Comparison of ENCODE assay signal across 1 cellular context in the genomic region with DNA sequence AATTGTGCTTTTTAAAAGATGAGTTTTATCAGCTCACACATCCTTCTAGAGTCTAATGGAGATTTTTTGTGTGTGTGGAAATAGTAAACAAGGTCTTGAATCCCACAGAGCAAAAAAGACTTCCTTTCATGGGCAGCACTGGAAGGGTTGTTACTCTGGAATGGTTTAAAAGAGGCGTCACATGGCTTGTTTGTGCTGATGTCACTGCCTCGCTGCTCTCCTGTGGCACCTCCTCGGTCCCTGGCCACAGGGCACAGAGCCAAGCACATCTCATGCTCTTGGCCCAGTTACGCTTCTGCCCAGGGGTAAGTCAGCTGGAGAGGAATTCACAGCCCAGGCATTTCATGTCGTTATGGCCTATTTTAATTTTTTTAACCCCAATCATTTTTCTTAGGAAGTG.
TF ChIP-seq lines count a peak whose summit lies in the region.

No MANE protein-coding gene starts in this region.

TF ChIP-seq in WTC11, 78 proteins besides CTCF, POLR2A, EP300 and RAD21 (continued from another document):
- TF ChIP-seq, protein P1, sequence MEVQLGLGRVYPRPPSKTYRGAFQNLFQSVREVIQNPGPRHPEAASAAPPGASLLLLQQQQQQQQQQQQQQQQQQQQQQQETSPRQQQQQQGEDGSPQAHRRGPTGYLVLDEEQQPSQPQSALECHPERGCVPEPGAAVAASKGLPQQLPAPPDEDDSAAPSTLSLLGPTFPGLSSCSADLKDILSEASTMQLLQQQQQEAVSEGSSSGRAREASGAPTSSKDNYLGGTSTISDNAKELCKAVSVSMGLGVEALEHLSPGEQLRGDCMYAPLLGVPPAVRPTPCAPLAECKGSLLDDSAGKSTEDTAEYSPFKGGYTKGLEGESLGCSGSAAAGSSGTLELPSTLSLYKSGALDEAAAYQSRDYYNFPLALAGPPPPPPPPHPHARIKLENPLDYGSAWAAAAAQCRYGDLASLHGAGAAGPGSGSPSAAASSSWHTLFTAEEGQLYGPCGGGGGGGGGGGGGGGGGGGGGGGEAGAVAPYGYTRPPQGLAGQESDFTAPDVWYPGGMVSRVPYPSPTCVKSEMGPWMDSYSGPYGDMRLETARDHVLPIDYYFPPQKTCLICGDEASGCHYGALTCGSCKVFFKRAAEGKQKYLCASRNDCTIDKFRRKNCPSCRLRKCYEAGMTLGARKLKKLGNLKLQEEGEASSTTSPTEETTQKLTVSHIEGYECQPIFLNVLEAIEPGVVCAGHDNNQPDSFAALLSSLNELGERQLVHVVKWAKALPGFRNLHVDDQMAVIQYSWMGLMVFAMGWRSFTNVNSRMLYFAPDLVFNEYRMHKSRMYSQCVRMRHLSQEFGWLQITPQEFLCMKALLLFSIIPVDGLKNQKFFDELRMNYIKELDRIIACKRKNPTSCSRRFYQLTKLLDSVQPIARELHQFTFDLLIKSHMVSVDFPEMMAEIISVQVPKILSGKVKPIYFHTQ (CRISPR knock-in tag; IDR thresholded peaks at IDR 0.05), result no peak
- no peak for TF ChIP-seq ZNF423 (CRISPR knock-in tag; IDR thresholded peaks at IDR 0.05)
